ENCODE assay signal across 1 cellular context in genomic region chr9:38008168-38009034, GRCh38.
TF ChIP-seq lines count a peak whose summit lies in the region.

No MANE protein-coding gene starts in this region.

TF ChIP-seq in HepG2, 621 proteins besides CTCF, POLR2A, EP300 and RAD21 (continued from another document and continues in another):
- TF ChIP-seq, protein P1, sequence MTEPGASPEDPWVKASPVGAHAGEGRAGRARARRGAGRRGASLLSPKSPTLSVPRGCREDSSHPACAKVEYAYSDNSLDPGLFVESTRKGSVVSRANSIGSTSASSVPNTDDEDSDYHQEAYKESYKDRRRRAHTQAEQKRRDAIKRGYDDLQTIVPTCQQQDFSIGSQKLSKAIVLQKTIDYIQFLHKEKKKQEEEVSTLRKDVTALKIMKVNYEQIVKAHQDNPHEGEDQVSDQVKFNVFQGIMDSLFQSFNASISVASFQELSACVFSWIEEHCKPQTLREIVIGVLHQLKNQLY (CRISPR knock-in tag; IDR thresholded peaks at IDR 0.05): 0 out of 2 replicates have a peak, but pooled peaks have one; percentile 39
- no peak for TF ChIP-seq NAIF1 (CRISPR knock-in tag; IDR thresholded peaks at IDR 0.05; ENCODE audit: borderline replicate concordance)
- TF ChIP-seq ZNF556 (CRISPR knock-in tag; IDR thresholded peaks at IDR 0.05; ENCODE audit: borderline replicate concordance): peak; percentile 1; the same call in 1 of the 2 replicates
- no peak for TF ChIP-seq PRMT3 (CRISPR knock-in tag; IDR thresholded peaks at IDR 0.05; ENCODE audit: borderline replicate concordance, low read depth)
- TF ChIP-seq ZNF180 (CRISPR knock-in tag; IDR thresholded peaks at IDR 0.05; ENCODE audit: borderline replicate concordance, low read depth): no peak
- TF ChIP-seq ZNF143 (CRISPR knock-in tag; IDR thresholded peaks at IDR 0.05): 0 out of 2 replicates have a peak, but pooled peaks have one; percentile 26
- peak; percentile 35; the same call in 1 of the 2 replicates for TF ChIP-seq TCF7 (IDR thresholded peaks at IDR 0.05; ENCODE audit: low read depth)
- no peak for TF ChIP-seq ZNF235 (CRISPR knock-in tag; IDR thresholded peaks at IDR 0.05; ENCODE audit: borderline replicate concordance)
- TF ChIP-seq AKAP8 (CRISPR knock-in tag; IDR thresholded peaks at IDR 0.05): peak; percentile 71; the same call in 1 of the 2 replicates
- TF ChIP-seq HNRNPK (IDR thresholded peaks at IDR 0.05; ENCODE audit: low read depth, low read length, poor library complexity, severe bottlenecking): no peak
- no peak; the same call in 1 of the 2 replicates for TF ChIP-seq FOXJ3 (CRISPR knock-in tag; IDR thresholded peaks at IDR 0.05; ENCODE audit: borderline replicate concordance)
- TF ChIP-seq STAT5B (CRISPR knock-in tag; IDR thresholded peaks at IDR 0.05): no peak
- TF ChIP-seq NCOA5 (CRISPR knock-in tag; IDR thresholded peaks at IDR 0.05): no peak
- no peak for TF ChIP-seq TERF1 (CRISPR knock-in tag; IDR thresholded peaks at IDR 0.05)
- TF ChIP-seq SKIL (CRISPR knock-in tag; IDR thresholded peaks at IDR 0.05; ENCODE audit: borderline replicate concordance): peak; percentile 13; the same call in 1 of the 2 replicates
- no peak for TF ChIP-seq XBP1 (CRISPR knock-in tag; IDR thresholded peaks at IDR 0.05)
- no peak for TF ChIP-seq IKZF4 (CRISPR knock-in tag; IDR thresholded peaks at IDR 0.05; ENCODE audit: borderline replicate concordance, low read depth, not compliant biosample characterization)
- TF ChIP-seq KMT2A (CRISPR knock-in tag; IDR thresholded peaks at IDR 0.05): peak; percentile 24; the same call in 1 of the 2 replicates
- no peak for TF ChIP-seq ZBTB8A (CRISPR knock-in tag; IDR thresholded peaks at IDR 0.05; ENCODE audit: borderline replicate concordance, low read depth)
- no peak for TF ChIP-seq SMAD3 (CRISPR knock-in tag; IDR thresholded peaks at IDR 0.05)
- TF ChIP-seq NR1H2 (CRISPR knock-in tag; IDR thresholded peaks at IDR 0.05; ENCODE audit: borderline replicate concordance, low read depth): no peak
- TF ChIP-seq TCF12 (IDR thresholded peaks at IDR 0.05): no peak
- no peak for TF ChIP-seq TCF12 (CRISPR knock-in tag; IDR thresholded peaks at IDR 0.05)
- TF ChIP-seq CSRNP2 (CRISPR knock-in tag; conservative IDR thresholded peaks at IDR 0.05; ENCODE audit: low read depth): no peak
- TF ChIP-seq MAFK (conservative IDR thresholded peaks at IDR 0.05 in 1 of 2, IDR thresholded peaks at IDR 0.05 in 1 of 2; ENCODE audit: low read length in 2 of 2): no peak
- no peak for TF ChIP-seq MBD4 (IDR thresholded peaks at IDR 0.05; ENCODE audit: borderline replicate concordance, low read length)
- no peak for TF ChIP-seq DBP (CRISPR knock-in tag; IDR thresholded peaks at IDR 0.05; ENCODE audit: not compliant biosample characterization)
- TF ChIP-seq YEATS2 (CRISPR knock-in tag; IDR thresholded peaks at IDR 0.05; ENCODE audit: borderline replicate concordance): no peak
- TF ChIP-seq EZH2 (conservative IDR thresholded peaks at IDR 0.05; ENCODE audit: low read depth, low read length): no peak
- no peak for TF ChIP-seq FOXA1 (IDR thresholded peaks at IDR 0.05)
- TF ChIP-seq FOXA1 (CRISPR knock-in tag; IDR thresholded peaks at IDR 0.05): 0 out of 2 replicates have a peak, but pooled peaks have one; percentile 25
- no peak for TF ChIP-seq ASH2L (IDR thresholded peaks at IDR 0.05; ENCODE audit: insufficient read length, low read depth, low read length)
- TF ChIP-seq, protein P2, sequence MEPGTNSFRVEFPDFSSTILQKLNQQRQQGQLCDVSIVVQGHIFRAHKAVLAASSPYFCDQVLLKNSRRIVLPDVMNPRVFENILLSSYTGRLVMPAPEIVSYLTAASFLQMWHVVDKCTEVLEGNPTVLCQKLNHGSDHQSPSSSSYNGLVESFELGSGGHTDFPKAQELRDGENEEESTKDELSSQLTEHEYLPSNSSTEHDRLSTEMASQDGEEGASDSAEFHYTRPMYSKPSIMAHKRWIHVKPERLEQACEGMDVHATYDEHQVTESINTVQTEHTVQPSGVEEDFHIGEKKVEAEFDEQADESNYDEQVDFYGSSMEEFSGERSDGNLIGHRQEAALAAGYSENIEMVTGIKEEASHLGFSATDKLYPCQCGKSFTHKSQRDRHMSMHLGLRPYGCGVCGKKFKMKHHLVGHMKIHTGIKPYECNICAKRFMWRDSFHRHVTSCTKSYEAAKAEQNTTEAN (CRISPR knock-in tag; conservative IDR thresholded peaks at IDR 0.05): no peak
- no peak; the same call in none of the 2 replicates for TF ChIP-seq MEF2D (CRISPR knock-in tag; IDR thresholded peaks at IDR 0.05)
- no peak for TF ChIP-seq ZNF557 (CRISPR knock-in tag; IDR thresholded peaks at IDR 0.05)
- TF ChIP-seq ZSCAN22 (CRISPR knock-in tag; IDR thresholded peaks at IDR 0.05): no peak
- TF ChIP-seq POLR2G (IDR thresholded peaks at IDR 0.05; ENCODE audit: low read depth, low read length): no peak; the same call in 1 of the 2 replicates
- TF ChIP-seq, protein P3, sequence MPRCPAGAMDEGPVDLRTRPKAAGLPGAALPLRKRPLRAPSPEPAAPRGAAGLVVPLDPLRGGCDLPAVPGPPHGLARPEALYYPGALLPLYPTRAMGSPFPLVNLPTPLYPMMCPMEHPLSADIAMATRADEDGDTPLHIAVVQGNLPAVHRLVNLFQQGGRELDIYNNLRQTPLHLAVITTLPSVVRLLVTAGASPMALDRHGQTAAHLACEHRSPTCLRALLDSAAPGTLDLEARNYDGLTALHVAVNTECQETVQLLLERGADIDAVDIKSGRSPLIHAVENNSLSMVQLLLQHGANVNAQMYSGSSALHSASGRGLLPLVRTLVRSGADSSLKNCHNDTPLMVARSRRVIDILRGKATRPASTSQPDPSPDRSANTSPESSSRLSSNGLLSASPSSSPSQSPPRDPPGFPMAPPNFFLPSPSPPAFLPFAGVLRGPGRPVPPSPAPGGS (CRISPR knock-in tag; IDR thresholded peaks at IDR 0.05): no peak
- peak; percentile 89 for TF ChIP-seq TBX2 (CRISPR knock-in tag; IDR thresholded peaks at IDR 0.05; ENCODE audit: borderline replicate concordance)
- no peak for TF ChIP-seq FOXK2 (IDR thresholded peaks at IDR 0.05)
- no peak for TF ChIP-seq ZSCAN20 (CRISPR knock-in tag; IDR thresholded peaks at IDR 0.05; ENCODE audit: borderline replicate concordance)
- TF ChIP-seq ZZZ3 (CRISPR knock-in tag; IDR thresholded peaks at IDR 0.05; ENCODE audit: borderline replicate concordance): no peak
- TF ChIP-seq DMTF1 (CRISPR knock-in tag; IDR thresholded peaks at IDR 0.05): no peak
- peak; percentile 39; the same call in 1 of the 2 replicates for TF ChIP-seq STAG1 (CRISPR knock-in tag; IDR thresholded peaks at IDR 0.05)
- no peak for TF ChIP-seq ARNTL (CRISPR knock-in tag; IDR thresholded peaks at IDR 0.05)
- TF ChIP-seq DRAP1 (CRISPR knock-in tag; IDR thresholded peaks at IDR 0.05): peak; percentile 60
- no peak for TF ChIP-seq ZNF138 (CRISPR knock-in tag; IDR thresholded peaks at IDR 0.05; ENCODE audit: low read depth)
- TF ChIP-seq ZNF224 (CRISPR knock-in tag; IDR thresholded peaks at IDR 0.05): no peak
- TF ChIP-seq MYC (CRISPR knock-in tag; IDR thresholded peaks at IDR 0.05; ENCODE audit: borderline replicate concordance): peak; percentile 65; the same call in 1 of the 2 replicates
- no peak for TF ChIP-seq MATR3 (CRISPR knock-in tag; IDR thresholded peaks at IDR 0.05)
- TF ChIP-seq ZNF687 (CRISPR knock-in tag; IDR thresholded peaks at IDR 0.05): peak; percentile 97
- TF ChIP-seq SMC3 (IDR thresholded peaks at IDR 0.05; ENCODE audit: low read length): no peak
- no peak for TF ChIP-seq SP1 (IDR thresholded peaks at IDR 0.05)
- TF ChIP-seq SP1 (CRISPR knock-in tag; IDR thresholded peaks at IDR 0.05): no peak
- no peak for TF ChIP-seq NFYB (CRISPR knock-in tag; IDR thresholded peaks at IDR 0.05)
- peak; percentile 61; the same call in 1 of the 2 replicates for TF ChIP-seq SALL2 (CRISPR knock-in tag; IDR thresholded peaks at IDR 0.05)
- TF ChIP-seq ESRRA (CRISPR knock-in tag; IDR thresholded peaks at IDR 0.05; ENCODE audit: low read depth): peak; percentile 90
- peak; percentile 60; the same call in 1 of the 2 replicates for TF ChIP-seq MIER3 (CRISPR knock-in tag; IDR thresholded peaks at IDR 0.05; ENCODE audit: borderline replicate concordance)
